ENCODE assay signal across 1 cellular context in the genomic region with DNA sequence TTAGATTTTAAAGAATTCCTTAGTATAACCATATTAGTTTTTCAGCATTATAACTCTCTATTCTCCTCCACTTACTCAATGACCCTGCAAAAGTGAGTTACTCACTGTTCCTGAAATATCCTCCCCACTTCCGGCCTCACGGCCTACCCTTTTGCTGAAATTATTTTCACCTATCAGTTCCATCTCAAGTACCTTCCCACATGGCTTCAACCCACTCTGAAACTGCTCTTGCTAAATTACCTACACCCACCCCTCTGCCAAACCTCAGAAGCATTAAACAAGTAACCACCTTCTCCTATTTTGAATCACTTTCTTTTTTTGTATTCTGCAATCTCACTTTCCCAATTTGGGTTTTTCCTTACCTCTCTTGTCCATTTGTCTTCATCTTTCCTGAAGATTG.
TF ChIP-seq lines count a peak whose summit lies in the region.

No MANE protein-coding gene starts in this region.

TF ChIP-seq in GM12878, 131 proteins besides CTCF, POLR2A, EP300 and RAD21 (continues in another document):
- TF ChIP-seq NR2C1 (IDR thresholded peaks at IDR 0.05): no peak
- TF ChIP-seq NFIC (IDR thresholded peaks at IDR 0.05; ENCODE audit: low read depth, low read length): peak; percentile 62
- TF ChIP-seq ZNF384 (IDR thresholded peaks at IDR 0.05; ENCODE audit: borderline replicate concordance, low read depth, low read length): no peak
- TF ChIP-seq, protein P1, sequence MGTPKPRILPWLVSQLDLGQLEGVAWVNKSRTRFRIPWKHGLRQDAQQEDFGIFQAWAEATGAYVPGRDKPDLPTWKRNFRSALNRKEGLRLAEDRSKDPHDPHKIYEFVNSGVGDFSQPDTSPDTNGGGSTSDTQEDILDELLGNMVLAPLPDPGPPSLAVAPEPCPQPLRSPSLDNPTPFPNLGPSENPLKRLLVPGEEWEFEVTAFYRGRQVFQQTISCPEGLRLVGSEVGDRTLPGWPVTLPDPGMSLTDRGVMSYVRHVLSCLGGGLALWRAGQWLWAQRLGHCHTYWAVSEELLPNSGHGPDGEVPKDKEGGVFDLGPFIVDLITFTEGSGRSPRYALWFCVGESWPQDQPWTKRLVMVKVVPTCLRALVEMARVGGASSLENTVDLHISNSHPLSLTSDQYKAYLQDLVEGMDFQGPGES (IDR thresholded peaks at IDR 0.05): no peak
- TF ChIP-seq ASH2L (IDR thresholded peaks at IDR 0.05; ENCODE audit: borderline replicate concordance, low read depth): no peak
- TF ChIP-seq FOS (IDR thresholded peaks at IDR 0.05; ENCODE audit: borderline replicate concordance, extremely low read depth, insufficient read length): no peak
- TF ChIP-seq, protein P2, sequence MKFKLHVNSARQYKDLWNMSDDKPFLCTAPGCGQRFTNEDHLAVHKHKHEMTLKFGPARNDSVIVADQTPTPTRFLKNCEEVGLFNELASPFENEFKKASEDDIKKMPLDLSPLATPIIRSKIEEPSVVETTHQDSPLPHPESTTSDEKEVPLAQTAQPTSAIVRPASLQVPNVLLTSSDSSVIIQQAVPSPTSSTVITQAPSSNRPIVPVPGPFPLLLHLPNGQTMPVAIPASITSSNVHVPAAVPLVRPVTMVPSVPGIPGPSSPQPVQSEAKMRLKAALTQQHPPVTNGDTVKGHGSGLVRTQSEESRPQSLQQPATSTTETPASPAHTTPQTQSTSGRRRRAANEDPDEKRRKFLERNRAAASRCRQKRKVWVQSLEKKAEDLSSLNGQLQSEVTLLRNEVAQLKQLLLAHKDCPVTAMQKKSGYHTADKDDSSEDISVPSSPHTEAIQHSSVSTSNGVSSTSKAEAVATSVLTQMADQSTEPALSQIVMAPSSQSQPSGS (IDR thresholded peaks at IDR 0.05; ENCODE audit: low read length): peak; percentile 22; the same call in 1 of the 2 replicates
- no peak for TF ChIP-seq SIN3A (IDR thresholded peaks at IDR 0.05; ENCODE audit: low read depth, low read length)
- TF ChIP-seq CREM (IDR thresholded peaks at IDR 0.05; ENCODE audit: low read depth): no peak
- no peak for TF ChIP-seq ZNF622 (IDR thresholded peaks at IDR 0.05)
- TF ChIP-seq BCL11A (IDR thresholded peaks at IDR 0.05; ENCODE audit: low read depth, low read length): no peak
- TF ChIP-seq CHD4 (IDR thresholded peaks at IDR 0.05): no peak
- TF ChIP-seq MEF2A (IDR thresholded peaks at IDR 0.05; ENCODE audit: insufficient read depth, low read depth, low read length): peak; percentile 77
- TF ChIP-seq, protein P3, sequence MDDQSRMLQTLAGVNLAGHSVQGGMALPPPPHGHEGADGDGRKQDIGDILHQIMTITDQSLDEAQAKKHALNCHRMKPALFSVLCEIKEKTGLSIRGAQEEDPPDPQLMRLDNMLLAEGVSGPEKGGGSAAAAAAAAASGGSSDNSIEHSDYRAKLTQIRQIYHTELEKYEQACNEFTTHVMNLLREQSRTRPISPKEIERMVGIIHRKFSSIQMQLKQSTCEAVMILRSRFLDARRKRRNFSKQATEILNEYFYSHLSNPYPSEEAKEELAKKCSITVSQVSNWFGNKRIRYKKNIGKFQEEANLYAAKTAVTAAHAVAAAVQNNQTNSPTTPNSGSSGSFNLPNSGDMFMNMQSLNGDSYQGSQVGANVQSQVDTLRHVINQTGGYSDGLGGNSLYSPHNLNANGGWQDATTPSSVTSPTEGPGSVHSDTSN (IDR thresholded peaks at IDR 0.05; ENCODE audit: insufficient replicate concordance, low read depth, low read length): no peak
- TF ChIP-seq HDGF (IDR thresholded peaks at IDR 0.05): no peak
- TF ChIP-seq, protein P4, sequence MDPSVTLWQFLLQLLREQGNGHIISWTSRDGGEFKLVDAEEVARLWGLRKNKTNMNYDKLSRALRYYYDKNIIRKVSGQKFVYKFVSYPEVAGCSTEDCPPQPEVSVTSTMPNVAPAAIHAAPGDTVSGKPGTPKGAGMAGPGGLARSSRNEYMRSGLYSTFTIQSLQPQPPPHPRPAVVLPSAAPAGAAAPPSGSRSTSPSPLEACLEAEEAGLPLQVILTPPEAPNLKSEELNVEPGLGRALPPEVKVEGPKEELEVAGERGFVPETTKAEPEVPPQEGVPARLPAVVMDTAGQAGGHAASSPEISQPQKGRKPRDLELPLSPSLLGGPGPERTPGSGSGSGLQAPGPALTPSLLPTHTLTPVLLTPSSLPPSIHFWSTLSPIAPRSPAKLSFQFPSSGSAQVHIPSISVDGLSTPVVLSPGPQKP (IDR thresholded peaks at IDR 0.05; ENCODE audit: low read depth, low read length): no peak
- TF ChIP-seq STAT1 (conservative IDR thresholded peaks at IDR 0.05): no peak
- peak; percentile 53 for TF ChIP-seq JUNB (IDR thresholded peaks at IDR 0.05)
- peak; percentile 37; the same call in 1 of the 2 replicates for TF ChIP-seq MTA2 (IDR thresholded peaks at IDR 0.05; ENCODE audit: low read depth)
- no peak for TF ChIP-seq TBL1XR1 (IDR thresholded peaks at IDR 0.05; ENCODE audit: low read depth, low read length)
- TF ChIP-seq POLR2AphosphoS5 (IDR thresholded peaks at IDR 0.05; ENCODE audit: low read length): no peak
- no peak for TF ChIP-seq NFYA (IDR thresholded peaks at IDR 0.05; ENCODE audit: borderline replicate concordance, low read depth, low read length)
- TF ChIP-seq IKZF2 (IDR thresholded peaks at IDR 0.05): peak; percentile 36 to 37; a peak in 2 of 4 replicates
- TF ChIP-seq, protein P5, sequence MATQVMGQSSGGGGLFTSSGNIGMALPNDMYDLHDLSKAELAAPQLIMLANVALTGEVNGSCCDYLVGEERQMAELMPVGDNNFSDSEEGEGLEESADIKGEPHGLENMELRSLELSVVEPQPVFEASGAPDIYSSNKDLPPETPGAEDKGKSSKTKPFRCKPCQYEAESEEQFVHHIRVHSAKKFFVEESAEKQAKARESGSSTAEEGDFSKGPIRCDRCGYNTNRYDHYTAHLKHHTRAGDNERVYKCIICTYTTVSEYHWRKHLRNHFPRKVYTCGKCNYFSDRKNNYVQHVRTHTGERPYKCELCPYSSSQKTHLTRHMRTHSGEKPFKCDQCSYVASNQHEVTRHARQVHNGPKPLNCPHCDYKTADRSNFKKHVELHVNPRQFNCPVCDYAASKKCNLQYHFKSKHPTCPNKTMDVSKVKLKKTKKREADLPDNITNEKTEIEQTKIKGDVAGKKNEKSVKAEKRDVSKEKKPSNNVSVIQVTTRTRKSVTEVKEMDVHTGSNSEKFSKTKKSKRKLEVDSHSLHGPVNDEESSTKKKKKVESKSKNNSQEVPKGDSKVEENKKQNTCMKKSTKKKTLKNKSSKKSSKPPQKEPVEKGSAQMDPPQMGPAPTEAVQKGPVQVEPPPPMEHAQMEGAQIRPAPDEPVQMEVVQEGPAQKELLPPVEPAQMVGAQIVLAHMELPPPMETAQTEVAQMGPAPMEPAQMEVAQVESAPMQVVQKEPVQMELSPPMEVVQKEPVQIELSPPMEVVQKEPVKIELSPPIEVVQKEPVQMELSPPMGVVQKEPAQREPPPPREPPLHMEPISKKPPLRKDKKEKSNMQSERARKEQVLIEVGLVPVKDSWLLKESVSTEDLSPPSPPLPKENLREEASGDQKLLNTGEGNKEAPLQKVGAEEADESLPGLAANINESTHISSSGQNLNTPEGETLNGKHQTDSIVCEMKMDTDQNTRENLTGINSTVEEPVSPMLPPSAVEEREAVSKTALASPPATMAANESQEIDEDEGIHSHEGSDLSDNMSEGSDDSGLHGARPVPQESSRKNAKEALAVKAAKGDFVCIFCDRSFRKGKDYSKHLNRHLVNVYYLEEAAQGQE (IDR thresholded peaks at IDR 0.05; ENCODE audit: low read depth, low read length): no peak
- TF ChIP-seq ZNF274 (IDR thresholded peaks at IDR 0.05; ENCODE audit: insufficient read depth, insufficient read length): no peak
- TF ChIP-seq RUNX3 (IDR thresholded peaks at IDR 0.05; ENCODE audit: low read length): peak; percentile 86
- TF ChIP-seq GATAD2B (conservative IDR thresholded peaks at IDR 0.05; ENCODE audit: low read depth): no peak
- TF ChIP-seq, protein P6, sequence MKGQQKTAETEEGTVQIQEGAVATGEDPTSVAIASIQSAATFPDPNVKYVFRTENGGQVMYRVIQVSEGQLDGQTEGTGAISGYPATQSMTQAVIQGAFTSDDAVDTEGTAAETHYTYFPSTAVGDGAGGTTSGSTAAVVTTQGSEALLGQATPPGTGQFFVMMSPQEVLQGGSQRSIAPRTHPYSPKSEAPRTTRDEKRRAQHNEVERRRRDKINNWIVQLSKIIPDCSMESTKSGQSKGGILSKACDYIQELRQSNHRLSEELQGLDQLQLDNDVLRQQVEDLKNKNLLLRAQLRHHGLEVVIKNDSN (IDR thresholded peaks at IDR 0.05; ENCODE audit: borderline replicate concordance, extremely low read length, insufficient read depth, low read depth, low read length): no peak
- no peak for TF ChIP-seq YBX1 (IDR thresholded peaks at IDR 0.05)
- no peak for TF ChIP-seq EED (IDR thresholded peaks at IDR 0.05; ENCODE audit: low read depth)
- TF ChIP-seq, protein P7, sequence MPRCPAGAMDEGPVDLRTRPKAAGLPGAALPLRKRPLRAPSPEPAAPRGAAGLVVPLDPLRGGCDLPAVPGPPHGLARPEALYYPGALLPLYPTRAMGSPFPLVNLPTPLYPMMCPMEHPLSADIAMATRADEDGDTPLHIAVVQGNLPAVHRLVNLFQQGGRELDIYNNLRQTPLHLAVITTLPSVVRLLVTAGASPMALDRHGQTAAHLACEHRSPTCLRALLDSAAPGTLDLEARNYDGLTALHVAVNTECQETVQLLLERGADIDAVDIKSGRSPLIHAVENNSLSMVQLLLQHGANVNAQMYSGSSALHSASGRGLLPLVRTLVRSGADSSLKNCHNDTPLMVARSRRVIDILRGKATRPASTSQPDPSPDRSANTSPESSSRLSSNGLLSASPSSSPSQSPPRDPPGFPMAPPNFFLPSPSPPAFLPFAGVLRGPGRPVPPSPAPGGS (IDR thresholded peaks at IDR 0.05; ENCODE audit: borderline replicate concordance, insufficient read depth, low read depth, low read length, poor library complexity, severe bottlenecking): no peak
- TF ChIP-seq MTA3 (IDR thresholded peaks at IDR 0.05; ENCODE audit: borderline replicate concordance, low read length): no peak
- TF ChIP-seq, protein P8, sequence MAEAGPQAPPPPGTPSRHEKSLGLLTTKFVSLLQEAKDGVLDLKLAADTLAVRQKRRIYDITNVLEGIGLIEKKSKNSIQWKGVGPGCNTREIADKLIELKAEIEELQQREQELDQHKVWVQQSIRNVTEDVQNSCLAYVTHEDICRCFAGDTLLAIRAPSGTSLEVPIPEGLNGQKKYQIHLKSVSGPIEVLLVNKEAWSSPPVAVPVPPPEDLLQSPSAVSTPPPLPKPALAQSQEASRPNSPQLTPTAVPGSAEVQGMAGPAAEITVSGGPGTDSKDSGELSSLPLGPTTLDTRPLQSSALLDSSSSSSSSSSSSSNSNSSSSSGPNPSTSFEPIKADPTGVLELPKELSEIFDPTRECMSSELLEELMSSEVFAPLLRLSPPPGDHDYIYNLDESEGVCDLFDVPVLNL (IDR thresholded peaks at IDR 0.05; ENCODE audit: low read depth, low read length): no peak
- no peak for TF ChIP-seq DPF2 (IDR thresholded peaks at IDR 0.05)
- no peak for TF ChIP-seq HDAC2 (IDR thresholded peaks at IDR 0.05)
- TF ChIP-seq BACH1 (IDR thresholded peaks at IDR 0.05; ENCODE audit: borderline replicate concordance): no peak
- no peak for TF ChIP-seq TCF7 (IDR thresholded peaks at IDR 0.05; ENCODE audit: borderline replicate concordance)
- TF ChIP-seq POLR2AphosphoS2 (IDR thresholded peaks at IDR 0.05; ENCODE audit: low read depth, low read length): no peak
- TF ChIP-seq, protein P9, sequence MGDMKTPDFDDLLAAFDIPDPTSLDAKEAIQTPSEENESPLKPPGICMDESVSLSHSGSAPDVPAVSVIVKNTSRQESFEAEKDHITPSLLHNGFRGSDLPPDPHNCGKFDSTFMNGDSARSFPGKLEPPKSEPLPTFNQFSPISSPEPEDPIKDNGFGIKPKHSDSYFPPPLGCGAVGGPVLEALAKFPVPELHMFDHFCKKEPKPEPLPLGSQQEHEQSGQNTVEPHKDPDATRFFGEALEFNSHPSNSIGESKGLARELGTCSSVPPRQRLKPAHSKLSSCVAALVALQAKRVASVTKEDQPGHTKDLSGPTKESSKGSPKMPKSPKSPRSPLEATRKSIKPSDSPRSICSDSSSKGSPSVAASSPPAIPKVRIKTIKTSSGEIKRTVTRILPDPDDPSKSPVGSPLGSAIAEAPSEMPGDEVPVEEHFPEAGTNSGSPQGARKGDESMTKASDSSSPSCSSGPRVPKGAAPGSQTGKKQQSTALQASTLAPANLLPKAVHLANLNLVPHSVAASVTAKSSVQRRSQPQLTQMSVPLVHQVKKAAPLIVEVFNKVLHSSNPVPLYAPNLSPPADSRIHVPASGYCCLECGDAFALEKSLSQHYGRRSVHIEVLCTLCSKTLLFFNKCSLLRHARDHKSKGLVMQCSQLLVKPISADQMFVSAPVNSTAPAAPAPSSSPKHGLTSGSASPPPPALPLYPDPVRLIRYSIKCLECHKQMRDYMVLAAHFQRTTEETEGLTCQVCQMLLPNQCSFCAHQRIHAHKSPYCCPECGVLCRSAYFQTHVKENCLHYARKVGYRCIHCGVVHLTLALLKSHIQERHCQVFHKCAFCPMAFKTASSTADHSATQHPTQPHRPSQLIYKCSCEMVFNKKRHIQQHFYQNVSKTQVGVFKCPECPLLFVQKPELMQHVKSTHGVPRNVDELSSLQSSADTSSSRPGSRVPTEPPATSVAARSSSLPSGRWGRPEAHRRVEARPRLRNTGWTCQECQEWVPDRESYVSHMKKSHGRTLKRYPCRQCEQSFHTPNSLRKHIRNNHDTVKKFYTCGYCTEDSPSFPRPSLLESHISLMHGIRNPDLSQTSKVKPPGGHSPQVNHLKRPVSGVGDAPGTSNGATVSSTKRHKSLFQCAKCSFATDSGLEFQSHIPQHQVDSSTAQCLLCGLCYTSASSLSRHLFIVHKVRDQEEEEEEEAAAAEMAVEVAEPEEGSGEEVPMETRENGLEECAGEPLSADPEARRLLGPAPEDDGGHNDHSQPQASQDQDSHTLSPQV (IDR thresholded peaks at IDR 0.05): no peak
- TF ChIP-seq, protein P10, sequence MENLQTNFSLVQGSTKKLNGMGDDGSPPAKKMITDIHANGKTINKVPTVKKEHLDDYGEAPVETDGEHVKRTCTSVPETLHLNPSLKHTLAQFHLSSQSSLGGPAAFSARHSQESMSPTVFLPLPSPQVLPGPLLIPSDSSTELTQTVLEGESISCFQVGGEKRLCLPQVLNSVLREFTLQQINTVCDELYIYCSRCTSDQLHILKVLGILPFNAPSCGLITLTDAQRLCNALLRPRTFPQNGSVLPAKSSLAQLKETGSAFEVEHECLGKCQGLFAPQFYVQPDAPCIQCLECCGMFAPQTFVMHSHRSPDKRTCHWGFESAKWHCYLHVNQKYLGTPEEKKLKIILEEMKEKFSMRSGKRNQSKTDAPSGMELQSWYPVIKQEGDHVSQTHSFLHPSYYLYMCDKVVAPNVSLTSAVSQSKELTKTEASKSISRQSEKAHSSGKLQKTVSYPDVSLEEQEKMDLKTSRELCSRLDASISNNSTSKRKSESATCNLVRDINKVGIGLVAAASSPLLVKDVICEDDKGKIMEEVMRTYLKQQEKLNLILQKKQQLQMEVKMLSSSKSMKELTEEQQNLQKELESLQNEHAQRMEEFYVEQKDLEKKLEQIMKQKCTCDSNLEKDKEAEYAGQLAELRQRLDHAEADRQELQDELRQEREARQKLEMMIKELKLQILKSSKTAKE (IDR thresholded peaks at IDR 0.05; ENCODE audit: low read depth, poor library complexity, severe bottlenecking): no peak
